ENCODE assay signal across 12 cellular contexts in genomic region chr2:170320948-170321347, GRCh38.
A peak's percentile ranks its signal among the peaks of the same experiment; 100 is the strongest.
DNase-seq lines count a peak whose midpoint lies in the region; ATAC-seq and TF ChIP-seq lines count a peak whose summit lies in the region.
"Had no signal": no experiment of that assay in that cellular context is flagged by ENCODE, and none has a peak within 500 bp of the region (broad histone marks: within the 10 kb centered on the region; RNA-seq: fewer than 3 reads in every experiment).

No MANE protein-coding gene starts in this region.

- H3K4me1 ChIP-seq in HEK293 (ENCODE audit: control insufficient read depth, insufficient read depth, low read length) (no peaks in the 10 kb centered on the region), adipocyte (ENCODE audit: control insufficient read depth, insufficient read depth, low read length) (no peaks in the 10 kb centered on the region), endodermal cell (ENCODE audit: control insufficient read depth, insufficient read depth, low read length) (peaks cover 10% of the 10 kb centered on the region), smooth muscle cell (ENCODE audit: low read depth) (peaks cover 6% of the 10 kb centered on the region), H9 (ENCODE audit: insufficient read depth, low read length) (no peaks in the 10 kb centered on the region)
- H3K4me1 ChIP-seq: BE2C had no signal

- no peak overlapping the region for H3K27ac Mint-ChIP-seq in endodermal cell
- H3K27ac Mint-ChIP-seq in H9 = no peak overlapping the region
- H3K27ac Mint-ChIP-seq: CD4-positive, alpha-beta memory T cell had no signal

- no peak overlapping the region for H2BK12ac ChIP-seq in H9 (ENCODE audit: insufficient read length, low read depth, low read length)

- H4K91ac ChIP-seq in H9 (ENCODE audit: insufficient read length, low read depth, low read length) = no peak overlapping the region

- DNase-seq in adipocyte (ENCODE audit: low read depth) = no peak
- DNase-seq in endodermal cell = no peak
- DNase-seq in smooth muscle cell (lab: John Stamatoyannopoulos, UW; ENCODE audit: unreplicated experiment) = no peak
- DNase-seq in H9 = no peak
- DNase-seq: BE2C; CD4-positive, alpha-beta memory T cell; DMS79 had no signal

- H3K4ac ChIP-seq in H9 (ENCODE audit: low read depth, low read length) = no peak overlapping the region

- H4K20me1 ChIP-seq in smooth muscle cell (ENCODE audit: low read depth) = no peaks in the 10 kb centered on the region
- H4K20me1 ChIP-seq in H9 (ENCODE audit: control insufficient read depth, insufficient read depth, insufficient read length) = no peaks in the 10 kb centered on the region

- H3K4me3 ChIP-seq in HEK293 (ENCODE audit: low read depth, low read length) (no peak overlapping the region), adipocyte (ENCODE audit: low read length) (peak overlapping the region; percentile 11), endodermal cell (ENCODE audit: low read length) (peak overlapping the region; percentile 37), smooth muscle cell (no peak overlapping the region)

- H3K23me2 ChIP-seq in H9 (ENCODE audit: insufficient read length, low read depth, low read length, poor library complexity, severe bottlenecking) = no peaks in the 10 kb centered on the region

- H3K56ac ChIP-seq in H9 (ENCODE audit: insufficient read length, low read depth, low read length) = no peak overlapping the region

- H3K23ac ChIP-seq in H9 (ENCODE audit: insufficient read length, low read depth, low read length) = no peak overlapping the region

- POLR2A ChIA-PET in HEK293 (lab: Yijun Ruan, JAX) = no interaction called here

- H3K36me3 Mint-ChIP-seq in endodermal cell (ENCODE audit: low read depth) (peaks cover 6% of the 10 kb centered on the region), H9 (ENCODE audit: insufficient read depth in 1 of 3, low read depth in 3 of 3) (peaks cover 8 to 33% (median 16%) of the 10 kb centered on the region in 3 experiments)

- H3K79me1 ChIP-seq in H9 (ENCODE audit: insufficient read depth, low read depth, low read length, poor library complexity, severe bottlenecking) = no peaks in the 10 kb centered on the region

- H3K27me3 Mint-ChIP-seq in endodermal cell (ENCODE audit: insufficient read depth) (peaks cover 3% of the 10 kb centered on the region), H9 (ENCODE audit: low read depth) (peaks cover 5% of the 10 kb centered on the region)

- H2BK20ac ChIP-seq in H9 (ENCODE audit: low read depth, low read length, poor library complexity, severe bottlenecking) = no peak overlapping the region

- H3K27me3 ChIP-seq in adipocyte (replicated peaks; ENCODE audit: control insufficient read depth, insufficient read depth, low read length) = no peaks in the 10 kb centered on the region
- H3K27me3 ChIP-seq in endodermal cell (ENCODE audit: control insufficient read depth, insufficient read depth, low read length, poor library complexity, severe bottlenecking) = no peaks in the 10 kb centered on the region
- no peaks in the 10 kb centered on the region for H3K27me3 ChIP-seq in smooth muscle cell (ENCODE audit: low read depth)
- H3K27me3 ChIP-seq in H9 (ENCODE audit: insufficient read depth, low read length) = no peaks in the 10 kb centered on the region
- H3K27me3 ChIP-seq: BE2C had no signal

- no peak overlapping the region for H2AFZ ChIP-seq in smooth muscle cell (ENCODE audit: low read depth)
- no peak overlapping the region for H2AFZ ChIP-seq in H9 (ENCODE audit: low read length)

- ATAC-seq in GM18907 (IDR thresholded peaks at IDR 0.05; ENCODE audit: unreplicated experiment) = no peak
- ATAC-seq in HG02763 (IDR thresholded peaks at IDR 0.05; ENCODE audit: unreplicated experiment) = no peak
- ATAC-seq: HCT116 had no signal

- H2AK5ac ChIP-seq in H9 (ENCODE audit: insufficient read length, low read length) = no peak overlapping the region

- no peaks in the 10 kb centered on the region for H3K36me3 ChIP-seq in HEK293 (ENCODE audit: control insufficient read depth in 2 of 2, insufficient read depth in 1 of 2, low read length in 2 of 2)
- no peaks in the 10 kb centered on the region for H3K36me3 ChIP-seq in adipocyte (ENCODE audit: control insufficient read depth, insufficient read depth, low read length, severe bottlenecking)
- H3K36me3 ChIP-seq in endodermal cell (ENCODE audit: control insufficient read depth, insufficient read depth, low read length) = no peaks in the 10 kb centered on the region
- no peaks in the 10 kb centered on the region for H3K36me3 ChIP-seq in smooth muscle cell (ENCODE audit: low read depth)
- H3K36me3 ChIP-seq: BE2C had no signal

- H2BK120ac ChIP-seq in H9 (ENCODE audit: low read depth, low read length, poor library complexity, severe bottlenecking) = no peak overlapping the region

- H3K4me1 Mint-ChIP-seq in endodermal cell = peaks cover 23% of the 10 kb centered on the region
- H3K4me1 Mint-ChIP-seq in H9 = peaks cover 15 to 16% of the 10 kb centered on the region in 2 experiments
- H3K4me1 Mint-ChIP-seq: CD4-positive, alpha-beta memory T cell had no signal

- CTCF ChIA-PET in HEK293 (lab: Yijun Ruan, JAX) = interaction anchor here (0.6 to 0.8 kb wide), 2 partner anchors 41 to 177 kb away, joined by 4 to 5 read pairs; no protein-coding TSS in a partner anchor

- no peak overlapping the region for H3K27ac ChIP-seq in HEK293 (ENCODE audit: extremely low read depth, low read depth, low read length)
- H3K27ac ChIP-seq in endodermal cell (ENCODE audit: low read depth, low read length) = no peak overlapping the region
- H3K27ac ChIP-seq in smooth muscle cell (ENCODE audit: low read depth) = peak overlapping the region; percentile 81
- H3K27ac ChIP-seq in H9 (ENCODE audit: insufficient read length, low read depth, low read length) = no peak overlapping the region
- H3K27ac ChIP-seq: C4-2B had no signal

- H3K14ac ChIP-seq in H9 (ENCODE audit: insufficient read depth, low read length) = no peak overlapping the region

- no peak overlapping the region for H4K5ac ChIP-seq in H9 (ENCODE audit: insufficient read length, low read depth, low read length)

- no peaks in the 10 kb centered on the region for H3K9me3 ChIP-seq in HEK293 (ENCODE audit: control insufficient read depth, insufficient read depth, low read depth, low read length)
- peaks cover 21% of the 10 kb centered on the region for H3K9me3 ChIP-seq in adipocyte (ENCODE audit: control insufficient read depth, low read length)
- H3K9me3 ChIP-seq in endodermal cell (ENCODE audit: control insufficient read depth, low read length) = peaks cover 32% of the 10 kb centered on the region
- peaks cover 8% of the 10 kb centered on the region for H3K9me3 ChIP-seq in smooth muscle cell (replicated peaks; ENCODE audit: low read depth)
- no peaks in the 10 kb centered on the region for H3K9me3 ChIP-seq in H9 (ENCODE audit: control insufficient read depth, low read depth, low read length)
- H3K9me3 ChIP-seq: BE2C had no signal

- H3K79me2 ChIP-seq in smooth muscle cell (ENCODE audit: low read depth) = no peaks in the 10 kb centered on the region
- H3K79me2 ChIP-seq in H9 (ENCODE audit: insufficient read depth, low read length) = no peaks in the 10 kb centered on the region

- H2BK15ac ChIP-seq in H9 (ENCODE audit: low read depth, low read length) = no peak overlapping the region

- H3F3A ChIP-seq in smooth muscle cell (ENCODE audit: low read depth) = no peaks in the 10 kb centered on the region

- H3K4me2 ChIP-seq in smooth muscle cell (no peak overlapping the region), H9 (ENCODE audit: insufficient read depth, insufficient read length, low read length) (no peak overlapping the region)

- no peak overlapping the region for H3K4me3 Mint-ChIP-seq in endodermal cell
- H3K4me3 Mint-ChIP-seq in H9 = no peak overlapping the region
- H3K4me3 Mint-ChIP-seq: CD4-positive, alpha-beta memory T cell had no signal

- H3K9me3 Mint-ChIP-seq in endodermal cell = peaks cover 31% of the 10 kb centered on the region
- H3K9me3 Mint-ChIP-seq in H9 = peaks cover 23 to 28% of the 10 kb centered on the region in 2 experiments

- H4K8ac ChIP-seq in H9 (replicated peaks; ENCODE audit: insufficient read length, low read depth, low read length) = no peak overlapping the region

- no peak overlapping the region for H3K9ac ChIP-seq in adipocyte (ENCODE audit: low read length)
- H3K9ac ChIP-seq in endodermal cell (ENCODE audit: extremely low read depth, low read length, poor library complexity, severe bottlenecking) = no peak overlapping the region
- peak overlapping the region; percentile 49 for H3K9ac ChIP-seq in smooth muscle cell (ENCODE audit: low read depth)
- no peak overlapping the region for H3K9ac ChIP-seq in H9 (ENCODE audit: extremely low read depth, insufficient read length, low read length)

- H3K18ac ChIP-seq in H9 (ENCODE audit: insufficient read length, low read depth, low read length) = no peak overlapping the region

- 99 to 100% methylated on average over 1 to 3 of the region's 3 CpGs for WGBS in endodermal cell (ENCODE audit: insufficient coverage in 1 of 2, insufficient read length in 1 of 2), 2 experiments
- WGBS in smooth muscle cell (ENCODE audit: low lambda C conversion rate) = 90% methylated on average over 3 of the region's 3 CpGs
- whole genome bisulfite sequencing in H9 (ENCODE audit: extremely low coverage, insufficient read length, low lambda C conversion rate) = no CpG with 5 or more reads among the region's 3 CpGs

- TF ChIP-seq CTCF in HEK293 (tag by site-specific recombination; IDR thresholded peaks at IDR 0.05) = no peak
- TF ChIP-seq CTCF in endodermal cell (conservative IDR thresholded peaks at IDR 0.05) = no peak
- TF ChIP-seq CTCF in smooth muscle cell (IDR thresholded peaks at IDR 0.05; ENCODE audit: borderline replicate concordance, insufficient read depth, poor library complexity, severe bottlenecking) = no peak
- no peak for TF ChIP-seq CTCF in H9 (conservative IDR thresholded peaks at IDR 0.05)

- no peak overlapping the region for H2BK5ac ChIP-seq in H9 (ENCODE audit: insufficient read length, low read length)

- H3T11ph ChIP-seq in H9 (ENCODE audit: low read length) = no peak overlapping the region

TF ChIP-seq in HEK293, 187 proteins besides CTCF, POLR2A, EP300 and RAD21:
- TF ChIP-seq ZNF366 (tag by site-specific recombination; conservative IDR thresholded peaks at IDR 0.05) (no peak), SETDB1 (IDR thresholded peaks at IDR 0.05; ENCODE audit: insufficient read length, low read length) (peak; percentile 93)

Comparison
In these comparisons a context has a peak if more than half of its experiments do, and no peak if none do; other contexts are left out.
1. H3K4me3 ChIP-seq: peak in adipocyte (single experiment) and endodermal cell (single experiment); none in HEK293 (single experiment) and smooth muscle cell (single experiment).